Comparison of ENCODE assay signal across 3 cellular contexts in the genomic region with DNA sequence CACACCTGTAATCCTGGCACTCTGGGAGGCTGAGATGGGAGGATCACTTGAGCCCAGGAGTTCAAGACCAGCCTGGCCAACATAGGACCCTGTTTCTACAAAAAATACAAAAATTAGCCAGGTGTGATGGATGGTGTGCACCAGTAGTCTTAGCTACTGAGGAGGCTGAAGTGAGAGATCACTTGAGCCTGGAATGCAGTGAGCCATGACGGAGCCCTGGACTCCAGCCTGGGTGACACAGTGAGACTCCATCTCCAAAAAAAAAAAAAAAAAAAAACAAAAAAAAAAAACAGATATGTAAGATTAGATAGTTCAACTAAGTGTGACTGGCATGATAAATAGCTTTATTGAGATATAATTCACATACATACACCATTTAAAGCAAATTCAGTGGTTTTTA.
"Had no signal": no experiment of that assay in that cellular context is flagged by ENCODE, and none has a peak within 500 bp of the region (broad histone marks: within the 10 kb centered on the region; RNA-seq: fewer than 3 reads in every experiment).

No MANE protein-coding gene starts in this region.

- H3K27ac ChIP-seq: HL-60 had no signal

- DNase-seq: IMR-90 had no signal

- H3K4me3 ChIP-seq: K562 had no signal
